1 cellular context compared by ENCODE assay signal in the genomic region with DNA sequence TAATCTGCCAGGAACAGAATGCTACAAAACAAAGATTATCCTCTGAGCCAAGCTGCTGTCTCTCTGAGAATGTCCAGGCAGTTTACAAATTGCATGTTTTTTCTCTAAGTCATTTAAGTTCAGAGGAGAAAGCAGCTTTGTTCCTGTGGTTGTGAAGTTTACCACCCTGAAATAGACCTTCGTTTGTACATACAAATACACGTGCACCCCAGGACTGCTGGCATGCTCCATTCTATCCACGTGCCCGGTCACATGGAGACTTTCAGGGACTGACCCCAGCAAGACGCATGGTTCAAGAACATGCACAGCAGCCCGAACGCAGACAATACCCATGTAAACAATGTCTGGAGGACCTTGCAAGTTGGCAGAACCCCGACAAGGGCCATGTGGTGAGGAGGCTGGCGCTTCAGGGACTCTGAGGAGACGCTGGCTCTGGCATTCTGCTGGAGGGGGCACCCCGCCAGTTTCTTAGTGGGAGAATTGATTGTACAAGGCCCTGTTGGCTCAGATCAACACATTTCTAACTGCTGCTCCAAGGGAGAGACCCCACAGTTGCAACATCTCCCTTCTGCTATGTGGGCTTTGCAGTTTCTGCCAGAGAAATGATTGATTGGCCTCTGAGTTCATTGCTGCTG.
TF ChIP-seq lines count a peak whose summit lies in the region.

No MANE protein-coding gene starts in this region.

TF ChIP-seq in GM23338, 12 proteins besides CTCF, POLR2A, EP300 and RAD21:
- no peak for TF ChIP-seq POLR2AphosphoS5 (IDR thresholded peaks at IDR 0.05; ENCODE audit: low read depth)
- TF ChIP-seq, protein P1, sequence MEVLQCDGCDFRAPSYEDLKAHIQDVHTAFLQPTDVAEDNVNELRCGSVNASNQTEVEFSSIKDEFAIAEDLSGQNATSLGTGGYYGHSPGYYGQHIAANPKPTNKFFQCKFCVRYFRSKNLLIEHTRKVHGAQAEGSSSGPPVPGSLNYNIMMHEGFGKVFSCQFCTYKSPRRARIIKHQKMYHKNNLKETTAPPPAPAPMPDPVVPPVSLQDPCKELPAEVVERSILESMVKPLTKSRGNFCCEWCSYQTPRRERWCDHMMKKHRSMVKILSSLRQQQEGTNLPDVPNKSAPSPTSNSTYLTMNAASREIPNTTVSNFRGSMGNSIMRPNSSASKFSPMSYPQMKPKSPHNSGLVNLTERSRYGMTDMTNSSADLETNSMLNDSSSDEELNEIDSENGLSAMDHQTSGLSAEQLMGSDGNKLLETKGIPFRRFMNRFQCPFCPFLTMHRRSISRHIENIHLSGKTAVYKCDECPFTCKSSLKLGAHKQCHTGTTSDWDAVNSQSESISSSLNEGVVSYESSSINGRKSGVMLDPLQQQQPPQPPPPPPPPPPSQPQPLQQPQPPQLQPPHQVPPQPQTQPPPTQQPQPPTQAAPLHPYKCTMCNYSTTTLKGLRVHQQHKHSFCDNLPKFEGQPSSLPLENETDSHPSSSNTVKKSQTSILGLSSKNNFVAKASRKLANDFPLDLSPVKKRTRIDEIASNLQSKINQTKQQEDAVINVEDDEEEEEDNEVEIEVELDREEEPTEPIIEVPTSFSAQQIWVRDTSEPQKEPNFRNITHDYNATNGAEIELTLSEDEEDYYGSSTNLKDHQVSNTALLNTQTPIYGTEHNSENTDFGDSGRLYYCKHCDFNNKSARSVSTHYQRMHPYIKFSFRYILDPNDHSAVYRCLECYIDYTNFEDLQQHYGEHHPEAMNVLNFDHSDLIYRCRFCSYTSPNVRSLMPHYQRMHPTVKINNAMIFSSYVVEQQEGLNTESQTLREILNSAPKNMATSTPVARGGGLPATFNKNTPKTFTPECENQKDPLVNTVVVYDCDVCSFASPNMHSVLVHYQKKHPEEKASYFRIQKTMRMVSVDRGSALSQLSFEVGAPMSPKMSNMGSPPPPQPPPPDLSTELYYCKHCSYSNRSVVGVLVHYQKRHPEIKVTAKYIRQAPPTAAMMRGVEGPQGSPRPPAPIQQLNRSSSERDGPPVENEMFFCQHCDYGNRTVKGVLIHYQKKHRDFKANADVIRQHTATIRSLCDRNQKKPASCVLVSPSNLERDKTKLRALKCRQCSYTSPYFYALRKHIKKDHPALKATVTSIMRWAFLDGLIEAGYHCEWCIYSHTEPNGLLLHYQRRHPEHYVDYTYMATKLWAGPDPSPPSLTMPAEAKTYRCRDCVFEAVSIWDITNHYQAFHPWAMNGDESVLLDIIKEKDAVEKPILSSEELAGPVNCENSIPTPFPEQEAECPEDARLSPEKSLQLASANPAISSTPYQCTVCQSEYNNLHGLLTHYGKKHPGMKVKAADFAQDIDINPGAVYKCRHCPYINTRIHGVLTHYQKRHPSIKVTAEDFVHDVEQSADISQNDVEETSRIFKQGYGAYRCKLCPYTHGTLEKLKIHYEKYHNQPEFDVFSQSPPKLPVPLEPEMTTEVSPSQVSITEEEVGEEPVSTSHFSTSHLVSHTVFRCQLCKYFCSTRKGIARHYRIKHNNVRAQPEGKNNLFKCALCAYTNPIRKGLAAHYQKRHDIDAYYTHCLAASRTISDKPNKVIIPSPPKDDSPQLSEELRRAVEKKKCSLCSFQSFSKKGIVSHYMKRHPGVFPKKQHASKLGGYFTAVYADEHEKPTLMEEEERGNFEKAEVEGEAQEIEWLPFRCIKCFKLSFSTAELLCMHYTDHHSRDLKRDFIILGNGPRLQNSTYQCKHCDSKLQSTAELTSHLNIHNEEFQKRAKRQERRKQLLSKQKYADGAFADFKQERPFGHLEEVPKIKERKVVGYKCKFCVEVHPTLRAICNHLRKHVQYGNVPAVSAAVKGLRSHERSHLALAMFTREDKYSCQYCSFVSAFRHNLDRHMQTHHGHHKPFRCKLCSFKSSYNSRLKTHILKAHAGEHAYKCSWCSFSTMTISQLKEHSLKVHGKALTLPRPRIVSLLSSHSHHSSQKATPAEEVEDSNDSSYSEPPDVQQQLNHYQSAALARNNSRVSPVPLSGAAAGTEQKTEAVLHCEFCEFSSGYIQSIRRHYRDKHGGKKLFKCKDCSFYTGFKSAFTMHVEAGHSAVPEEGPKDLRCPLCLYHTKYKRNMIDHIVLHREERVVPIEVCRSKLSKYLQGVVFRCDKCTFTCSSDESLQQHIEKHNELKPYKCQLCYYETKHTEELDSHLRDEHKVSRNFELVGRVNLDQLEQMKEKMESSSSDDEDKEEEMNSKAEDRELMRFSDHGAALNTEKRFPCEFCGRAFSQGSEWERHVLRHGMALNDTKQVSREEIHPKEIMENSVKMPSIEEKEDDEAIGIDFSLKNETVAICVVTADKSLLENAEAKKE (CRISPR knock-in tag; IDR thresholded peaks at IDR 0.05), result no peak
- no peak for TF ChIP-seq ZNF114 (CRISPR knock-in tag; IDR thresholded peaks at IDR 0.05)
- TF ChIP-seq, protein P2, sequence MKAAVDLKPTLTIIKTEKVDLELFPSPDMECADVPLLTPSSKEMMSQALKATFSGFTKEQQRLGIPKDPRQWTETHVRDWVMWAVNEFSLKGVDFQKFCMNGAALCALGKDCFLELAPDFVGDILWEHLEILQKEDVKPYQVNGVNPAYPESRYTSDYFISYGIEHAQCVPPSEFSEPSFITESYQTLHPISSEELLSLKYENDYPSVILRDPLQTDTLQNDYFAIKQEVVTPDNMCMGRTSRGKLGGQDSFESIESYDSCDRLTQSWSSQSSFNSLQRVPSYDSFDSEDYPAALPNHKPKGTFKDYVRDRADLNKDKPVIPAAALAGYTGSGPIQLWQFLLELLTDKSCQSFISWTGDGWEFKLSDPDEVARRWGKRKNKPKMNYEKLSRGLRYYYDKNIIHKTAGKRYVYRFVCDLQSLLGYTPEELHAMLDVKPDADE (IDR thresholded peaks at IDR 0.05), result no peak
- TF ChIP-seq CREB1 (CRISPR knock-in tag; IDR thresholded peaks at IDR 0.05; ENCODE audit: low read depth), result no peak
TF ChIP-seq in GM23338: peak in this region for 0.
